Comparison of ENCODE assay signal across 1 cellular context in the genomic region with DNA sequence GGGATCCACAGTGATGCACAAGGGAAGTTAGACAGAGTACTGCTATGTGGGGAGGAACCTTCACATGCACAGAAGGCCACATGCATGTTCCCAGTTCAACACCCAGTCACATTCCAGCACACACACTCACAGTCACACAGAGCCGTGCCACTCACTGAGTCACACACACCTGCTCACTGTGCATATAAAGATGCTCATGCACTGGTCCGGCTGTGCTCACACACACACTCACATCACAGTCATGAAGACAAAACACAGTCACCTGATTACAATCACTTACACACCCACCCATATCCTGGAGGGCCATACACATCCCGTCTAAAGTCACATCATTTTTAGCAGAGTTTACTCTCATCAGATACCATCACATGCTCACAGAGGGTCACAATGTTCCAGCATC.
TF ChIP-seq lines count a peak whose summit lies in the region.

No MANE protein-coding gene starts in this region.

TF ChIP-seq in GM12878, 131 proteins besides CTCF, POLR2A, EP300 and RAD21:
- TF ChIP-seq, protein P1, sequence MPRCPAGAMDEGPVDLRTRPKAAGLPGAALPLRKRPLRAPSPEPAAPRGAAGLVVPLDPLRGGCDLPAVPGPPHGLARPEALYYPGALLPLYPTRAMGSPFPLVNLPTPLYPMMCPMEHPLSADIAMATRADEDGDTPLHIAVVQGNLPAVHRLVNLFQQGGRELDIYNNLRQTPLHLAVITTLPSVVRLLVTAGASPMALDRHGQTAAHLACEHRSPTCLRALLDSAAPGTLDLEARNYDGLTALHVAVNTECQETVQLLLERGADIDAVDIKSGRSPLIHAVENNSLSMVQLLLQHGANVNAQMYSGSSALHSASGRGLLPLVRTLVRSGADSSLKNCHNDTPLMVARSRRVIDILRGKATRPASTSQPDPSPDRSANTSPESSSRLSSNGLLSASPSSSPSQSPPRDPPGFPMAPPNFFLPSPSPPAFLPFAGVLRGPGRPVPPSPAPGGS (IDR thresholded peaks at IDR 0.05; ENCODE audit: borderline replicate concordance, insufficient read depth, low read depth, low read length, poor library complexity, severe bottlenecking): peak; percentile 48
- no peak for TF ChIP-seq SRF (IDR thresholded peaks at IDR 0.05; ENCODE audit: low read depth in 2 of 2, low read length in 2 of 2)
